ENCODE assay signal across 1 cellular context in the genomic region with DNA sequence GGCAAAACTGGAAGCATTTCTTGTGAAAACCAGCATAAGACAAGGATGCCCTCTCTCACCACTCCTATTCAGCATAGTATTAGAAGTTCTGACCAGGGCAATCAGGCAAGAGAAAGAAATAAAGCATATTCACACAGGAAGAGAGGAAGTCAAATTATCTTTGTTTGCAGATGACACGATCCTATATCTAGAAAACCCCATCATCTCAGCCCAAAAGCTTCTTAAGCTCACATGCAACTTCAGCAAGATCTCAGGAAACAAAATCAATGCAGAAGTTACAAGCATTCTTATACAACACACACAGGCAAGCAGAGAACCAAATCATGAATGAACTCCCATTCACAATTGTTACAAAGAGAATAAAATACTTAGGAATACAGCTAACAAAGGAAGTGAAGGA.
TF ChIP-seq lines count a peak whose summit lies in the region.
"Not testable (repeated sequence)": the region's sequence is repeated elsewhere in the genome, so short reads cannot be mapped to it uniquely, and the experiment has no call there.

No MANE protein-coding gene starts in this region.

TF ChIP-seq in K562, 482 proteins besides CTCF, POLR2A, EP300 and RAD21:
- TF ChIP-seq TEAD4 (IDR thresholded peaks at IDR 0.05; ENCODE audit: low read length) (peak; percentile 51; the same call in 1 of the 2 replicates), SMARCA4 (IDR thresholded peaks at IDR 0.05) (0 out of 2 replicates have a peak, but pooled peaks have one; percentile 66), TCF3 (CRISPR knock-in tag; IDR thresholded peaks at IDR 0.05) (peak; percentile 75), ELF4 (CRISPR knock-in tag; IDR thresholded peaks at IDR 0.05) (0 out of 2 replicates have a peak, but pooled peaks have one; percentile 38), DPF2 (IDR thresholded peaks at IDR 0.05) (peak; percentile 59; the same call in 1 of the 2 replicates), CBFA2T3 (IDR thresholded peaks at IDR 0.05) (peak; percentile 69), ARID1B (IDR thresholded peaks at IDR 0.05) (peak; percentile 84), SMARCE1 (IDR thresholded peaks at IDR 0.05) (peak; percentile 49; the same call in 1 of the 2 replicates), KDM1A (IDR thresholded peaks at IDR 0.05) (0 out of 4 replicates have a peak, but pooled peaks of 1 of the 2 experiments have one; percentile 36), NCOR1 (IDR thresholded peaks at IDR 0.05) (peak; percentile 34; the same call in 1 of the 2 replicates), CBFA2T2 (conservative IDR thresholded peaks at IDR 0.05) (peak; percentile 27), TRIM24 (IDR thresholded peaks at IDR 0.05) (peak; percentile 35 to 74; a peak in 3 of 4 replicates), C11orf30 (IDR thresholded peaks at IDR 0.05; ENCODE audit: low read depth) (0 out of 2 replicates have a peak, but pooled peaks have one; percentile 20), FOXA3 (CRISPR knock-in tag; conservative IDR thresholded peaks at IDR 0.05 in 1 of 2, IDR thresholded peaks at IDR 0.05 in 1 of 2) (peak in 1 of 2 experiments; percentile 50; a peak in 2 of 4 replicates), SPI1 (IDR thresholded peaks at IDR 0.05; ENCODE audit: borderline replicate concordance, low read depth, low read length) (peak; percentile 55; the same call in 1 of the 2 replicates), RCOR1 (IDR thresholded peaks at IDR 0.05; ENCODE audit: borderline replicate concordance in 1 of 2, low read depth in 2 of 2, low read length in 2 of 2) (0 out of 4 replicates have a peak, but pooled peaks of 1 of the 2 experiments have one; percentile 33), SOX6 (IDR thresholded peaks at IDR 0.05) (peak; percentile 62; the same call in 1 of the 2 replicates), TAL1 (IDR thresholded peaks at IDR 0.05) (peak; percentile 75), HDAC2 (IDR thresholded peaks at IDR 0.05) (0 out of 2 replicates have a peak, but pooled peaks have one; percentile 34), LEF1 (IDR thresholded peaks at IDR 0.05) (peak; percentile 18; the same call in 1 of the 2 replicates), CTBP1 (IDR thresholded peaks at IDR 0.05; ENCODE audit: borderline replicate concordance) (peak; percentile 35; the same call in 1 of the 2 replicates)
- TF ChIP-seq TEAD4 (CRISPR knock-in tag; IDR thresholded peaks at IDR 0.05; ENCODE audit: borderline replicate concordance): not testable (repeated sequence)
TF ChIP-seq in K562: peak in this region for 21; not testable (repeated sequence) for 461.
